Comparison of ENCODE assay signal across 23 cellular contexts in genomic region chr1:230937370-230937769, GRCh38. TPM values are rescaled to one million over a fixed set of nuclear protein-coding genes. Genes with fewer than 3 reads are reported as not detected.
DNase-seq lines count a peak whose midpoint lies in the region; ATAC-seq and TF ChIP-seq lines count a peak whose summit lies in the region.
"Had no signal": no experiment of that assay in that cellular context is flagged by ENCODE, and none has a peak within 500 bp of the region (broad histone marks: within the 10 kb centered on the region; RNA-seq: fewer than 3 reads in every experiment).

No MANE protein-coding gene starts in this region.

- H3K4me3 ChIP-seq in adipocyte (ENCODE audit: low read length) (peak overlapping the region; percentile 5), fibroblast of the aortic adventitia (ENCODE audit: low read depth, low read length) (no peak overlapping the region)
- H3K4me3 ChIP-seq: left ventricle myocardium inferior, sigmoid colon, suprapubic skin had no signal

- no peaks in the 10 kb centered on the region for H3K27me3 ChIP-seq in adipocyte (replicated peaks; ENCODE audit: control insufficient read depth, insufficient read depth, low read length)
- H3K27me3 ChIP-seq: sigmoid colon, suprapubic skin had no signal

- peaks cover 4% of the 10 kb centered on the region for H3K36me3 ChIP-seq in adipocyte (ENCODE audit: control insufficient read depth, insufficient read depth, low read length, severe bottlenecking)

- peak; percentile 17 for DNase-seq in AG08396 (ENCODE audit: low spot score)
- peak; percentile 15 for DNase-seq in GM03348 (ENCODE audit: low spot score)
- peak; percentile 62 for DNase-seq in adipocyte (ENCODE audit: low read depth)
- DNase-seq in fibroblast of the aortic adventitia (ENCODE audit: low read depth): peak; percentile 10
- no peak for DNase-seq in GM10248 (ENCODE audit: extremely low spot score)
- DNase-seq in stimulated activated naive CD4-positive, alpha-beta T cell (lab: John Stamatoyannopoulos, UW): no peak
- DNase-seq: activated CD4-positive, alpha-beta T cell treated with anti-CD3 and anti-CD28 coated beads for 48 hours; activated CD8-positive, alpha-beta memory T cell treated with anti-CD3 and anti-CD28 coated beads, Interleukin-2, amount 10 ng/mL, durations not matched to agents 7 days and 5 days; activated effector memory CD4-positive, alpha-beta T cell treated with anti-CD3 and anti-CD28 coated beads, Interleukin-2, amount 50 U/mL, for 16 hours; DMS153; foreskin melanocyte; GF-D8; immature natural killer cell; Karpas-422; left ventricle myocardium inferior; NCI-H1930; NCI-H748 treated with DMSO at 0.1 percent for 48 hours; sigmoid colon; SW 1271 had no signal

- TF ChIP-seq CTCF in fibroblast of the aortic adventitia (IDR thresholded peaks at IDR 0.05; ENCODE audit: insufficient read depth, low read length): no peak
- TF ChIP-seq CTCF in GM10248 (IDR thresholded peaks at IDR 0.05; ENCODE audit: control extremely low read depth, extremely low read depth, low read depth, missing control alignments): no peak

- CTCF ChIA-PET in GM10248 (lab: Yijun Ruan, JAX): no interaction called here

- ATAC-seq in HG03095 (IDR thresholded peaks at IDR 0.05; ENCODE audit: unreplicated experiment): no peak
- ATAC-seq in GM19452 (IDR thresholded peaks at IDR 0.05; ENCODE audit: unreplicated experiment): no peak
- ATAC-seq: activated CD8-positive, alpha-beta memory T cell treated with anti-CD3 and anti-CD28 coated beads, Interleukin-2, amount 10 ng/mL, durations not matched to agents 7 days and 5 days; Right ventricle myocardium inferior had no signal

- POLR2A ChIA-PET in GM10248 (lab: Yijun Ruan, JAX): no interaction called here

- peaks cover 41% of the 10 kb centered on the region for H3K4me1 ChIP-seq in adipocyte (ENCODE audit: control insufficient read depth, insufficient read depth, low read length)
- H3K4me1 ChIP-seq: left ventricle myocardium inferior, suprapubic skin had no signal

- no peaks in the 10 kb centered on the region for H3K9me3 ChIP-seq in adipocyte (ENCODE audit: control insufficient read depth, low read length)
- H3K9me3 ChIP-seq: left ventricle myocardium inferior, sigmoid colon, suprapubic skin had no signal

- H3K9ac ChIP-seq in adipocyte (ENCODE audit: low read length): peak overlapping the region; percentile 45

RNA-seq across cellular contexts. Expression of gene TTC13, which starts 41.3 kb away (rescaled TPM):
- 7.4 and 15.1 TPM in 2 replicates for total RNA-seq in fibroblast of the aortic adventitia (ENCODE audit: low replicate concordance)

RNA-seq across cellular contexts. Expression of gene ARV1, which starts 41.5 kb away (rescaled TPM):
- total RNA-seq in fibroblast of the aortic adventitia (ENCODE audit: low replicate concordance): 17.7 and 19.1 TPM in 2 replicates

Comparison
In these comparisons a context has a peak if more than half of its experiments do, and no peak if none do; other contexts are left out.
1. DNase-seq: peak in AG08396 (single experiment), GM03348 (single experiment), adipocyte (single experiment) and fibroblast of the aortic adventitia (single experiment); none in GM10248 (single experiment) and stimulated activated naive CD4-positive, alpha-beta T cell (0 of 6).